In the genomic region with DNA sequence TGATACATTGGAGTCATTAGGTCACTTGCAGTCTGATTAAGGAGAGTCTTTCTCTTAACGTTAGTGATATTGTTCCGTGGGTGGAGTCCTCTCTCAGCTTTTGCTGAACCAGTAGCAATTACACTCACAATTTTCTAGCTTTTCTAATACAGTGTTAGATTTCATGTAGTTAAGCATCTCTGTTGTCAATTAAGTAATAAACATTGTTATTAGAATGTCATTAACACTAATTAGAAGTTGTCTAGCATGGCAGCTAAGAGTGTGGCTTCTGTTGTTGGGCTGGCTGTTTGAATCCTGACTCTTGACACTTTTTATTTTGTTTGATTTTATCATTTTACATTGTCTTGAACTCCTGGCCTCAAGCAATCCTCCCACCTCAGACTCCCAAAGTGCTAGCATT, we compare ENCODE assay signal across 11 cellular contexts.
"Had no signal": no experiment of that assay in that cellular context is flagged by ENCODE, and none has a peak within 500 bp of the region (broad histone marks: within the 10 kb centered on the region; RNA-seq: fewer than 3 reads in every experiment).

No MANE protein-coding gene starts in this region.

- DNase-seq: GM23248, GOT3, H7, H9, HCEC 1CT, HFFc6 had no signal

- H3K9me3 Mint-ChIP-seq: GM23338, H9, HFFc6 had no signal

- H3K4me3 ChIP-seq: GM23248, GM23338, HAP-1 had no signal

- H3K27ac Mint-ChIP-seq: GM23338, H9, HFFc6 had no signal

- ATAC-seq: GM23338, HCT116 had no signal

- FAIRE-seq: H1, H54 had no signal

- H3K27ac ChIP-seq: GM23248 had no signal

- H3K9me3 ChIP-seq: HAP-1 had no signal

- H2AFZ ChIP-seq: GM23248, GM23338 had no signal

- H3K9ac ChIP-seq: GM23248 had no signal

- H3K36me3 ChIP-seq: HAP-1 had no signal

- H3K4me1 ChIP-seq: HAP-1 had no signal

- H3K4me3 Mint-ChIP-seq: GM23338, H9, HFFc6 had no signal

- H3K4me2 ChIP-seq: GM23338 had no signal
